In genomic region chr16:23452221-23452571, GRCh38 we compare ENCODE assay signal across 8 cellular contexts. TPM values are rescaled to one million over a fixed set of nuclear protein-coding genes. Genes with fewer than 3 reads are reported as not detected.
A peak's percentile ranks its signal among the peaks of the same experiment; 100 is the strongest.
DNase-seq lines count a peak whose midpoint lies in the region; ATAC-seq lines count a peak whose summit lies in the region.

No MANE protein-coding gene starts in this region.

- peak overlapping the region; percentile 98 for H3K4me3 Mint-ChIP-seq in activated T-helper 1 cell treated with anti-CD3 and anti-CD28 coated beads, Interleukin-12 subunit alpha, Interleukin-12 subunit beta, Interleukin-2, Interleukin-4 antibody, amounts not matched to agents 30 ng/mL and 10 ng/mL and 1 ng/mL, durations not matched to agents 14 hours and 24 hours and 36 hours
- H3K4me3 Mint-ChIP-seq in stimulated activated memory B cell treated with anti-CD40 and anti-IgM and Interleukin-4, amounts not matched to agents 10 μg/mL and 1 μg/mL and 100 μg/mL, for 72 hours, result peak overlapping the region; percentile 85

- in situ Hi-C loops in G401 (cut with HindIII; ENCODE audit: low sequenced_read_pairs), result no loop called here

- no peaks in the 10 kb centered on the region for H3K9me3 Mint-ChIP-seq in activated T-helper 1 cell treated with anti-CD3 and anti-CD28 coated beads, Interleukin-12 subunit alpha, Interleukin-12 subunit beta, Interleukin-2, Interleukin-4 antibody, amounts not matched to agents 30 ng/mL and 10 ng/mL and 1 ng/mL, durations not matched to agents 14 hours and 24 hours and 36 hours
- no peaks in the 10 kb centered on the region for H3K9me3 Mint-ChIP-seq in stimulated activated memory B cell treated with anti-CD40 and anti-IgM and Interleukin-4, amounts not matched to agents 10 μg/mL and 1 μg/mL and 100 μg/mL, for 72 hours

- peak overlapping the region; percentile 95 for H3K27ac Mint-ChIP-seq in activated T-helper 1 cell treated with anti-CD3 and anti-CD28 coated beads, Interleukin-12 subunit alpha, Interleukin-12 subunit beta, Interleukin-2, Interleukin-4 antibody, amounts not matched to agents 30 ng/mL and 10 ng/mL and 1 ng/mL, durations not matched to agents 14 hours and 24 hours and 36 hours
- H3K27ac Mint-ChIP-seq in stimulated activated memory B cell treated with anti-CD40 and anti-IgM and Interleukin-4, amounts not matched to agents 10 μg/mL and 1 μg/mL and 100 μg/mL, for 72 hours, result peak overlapping the region; percentile 90

- H3K27me3 Mint-ChIP-seq in activated T-helper 1 cell treated with anti-CD3 and anti-CD28 coated beads, Interleukin-12 subunit alpha, Interleukin-12 subunit beta, Interleukin-2, Interleukin-4 antibody, amounts not matched to agents 30 ng/mL and 10 ng/mL and 1 ng/mL, durations not matched to agents 14 hours and 24 hours and 36 hours (ENCODE audit: insufficient read depth), result peaks cover 1% of the 10 kb centered on the region
- H3K27me3 Mint-ChIP-seq in stimulated activated memory B cell treated with anti-CD40 and anti-IgM and Interleukin-4, amounts not matched to agents 10 μg/mL and 1 μg/mL and 100 μg/mL, for 72 hours, result no peaks in the 10 kb centered on the region

- no peaks in the 10 kb centered on the region for H3K36me3 ChIP-seq in iPS-15b (ENCODE audit: control insufficient read depth, insufficient read depth, low read length)

- intact Hi-C loops in activated T-helper 1 cell treated with anti-CD3 and anti-CD28 coated beads, Interleukin-12 subunit alpha, Interleukin-12 subunit beta, Interleukin-2, Interleukin-4 antibody, amounts not matched to agents 30 ng/mL and 10 ng/mL and 1 ng/mL, durations not matched to agents 14 hours and 24 hours and 36 hours (cut with micrococcal nuclease), result loop anchor here (1.0 to 5.0 kb wide), 4 partner anchors 17 to 225 kb away; partner anchors contain the start of genes NDUFAB1 and PLK1

- no peak for DNase-seq in activated T-helper 1 cell treated with anti-CD3 and anti-CD28 coated beads, Interleukin-12 subunit alpha, Interleukin-12 subunit beta, Interleukin-2, Interleukin-4 antibody, amounts not matched to agents 30 ng/mL and 10 ng/mL and 1 ng/mL, durations not matched to agents 14 hours and 24 hours and 36 hours (ENCODE audit: low spot score)
- DNase-seq in cortex of kidney (lab: John Stamatoyannopoulos, UW) (no peak), SHP77 treated with DMSO at 0.1 percent for 48 hours (lab: John Stamatoyannopoulos, UW) (no peak), G401 (ENCODE audit: low spot score) (no peak)

- peak overlapping the region; percentile 99 for H3K4me3 ChIP-seq in iPS-15b (ENCODE audit: low read depth, low read length)

- no peaks in the 10 kb centered on the region for H3K36me3 Mint-ChIP-seq in activated T-helper 1 cell treated with anti-CD3 and anti-CD28 coated beads, Interleukin-12 subunit alpha, Interleukin-12 subunit beta, Interleukin-2, Interleukin-4 antibody, amounts not matched to agents 30 ng/mL and 10 ng/mL and 1 ng/mL, durations not matched to agents 14 hours and 24 hours and 36 hours (ENCODE audit: low read depth)
- peaks cover 8% of the 10 kb centered on the region for H3K36me3 Mint-ChIP-seq in stimulated activated memory B cell treated with anti-CD40 and anti-IgM and Interleukin-4, amounts not matched to agents 10 μg/mL and 1 μg/mL and 100 μg/mL, for 72 hours

- H3K4me1 Mint-ChIP-seq in activated T-helper 1 cell treated with anti-CD3 and anti-CD28 coated beads, Interleukin-12 subunit alpha, Interleukin-12 subunit beta, Interleukin-2, Interleukin-4 antibody, amounts not matched to agents 30 ng/mL and 10 ng/mL and 1 ng/mL, durations not matched to agents 14 hours and 24 hours and 36 hours (ENCODE audit: low read depth), result peaks cover 30% of the 10 kb centered on the region
- H3K4me1 Mint-ChIP-seq in stimulated activated memory B cell treated with anti-CD40 and anti-IgM and Interleukin-4, amounts not matched to agents 10 μg/mL and 1 μg/mL and 100 μg/mL, for 72 hours, result peaks cover 44% of the 10 kb centered on the region

- ATAC-seq in HG02870 (IDR thresholded peaks at IDR 0.05; ENCODE audit: unreplicated experiment) (peak; percentile 11), HG03457 (IDR thresholded peaks at IDR 0.05; ENCODE audit: unreplicated experiment) (no peak)
- ATAC-seq in stimulated activated memory B cell treated with anti-CD40 and anti-IgM and Interleukin-4, amounts not matched to agents 10 μg/mL and 1 μg/mL and 100 μg/mL, for 72 hours, result peak; percentile 4

- no peaks in the 10 kb centered on the region for H3K4me1 ChIP-seq in iPS-15b (ENCODE audit: control insufficient read depth, insufficient read depth, low read length)

- H3K9me3 ChIP-seq in iPS-15b (ENCODE audit: control insufficient read depth, insufficient read depth, low read length), result no peaks in the 10 kb centered on the region

- H3K9ac ChIP-seq in iPS-15b (ENCODE audit: low read depth, low read length), result peak overlapping the region; percentile 26

- no peaks in the 10 kb centered on the region for H3K27me3 ChIP-seq in iPS-15b (ENCODE audit: control insufficient read depth, insufficient read depth, low read length)

RNA-seq across cellular contexts. Expression of gene COG7, which starts 0.8 kb away (rescaled TPM):
- 23.5 and 24.1 TPM in 2 replicates for total RNA-seq in activated T-helper 1 cell treated with anti-CD3 and anti-CD28 coated beads, Interleukin-12 subunit alpha, Interleukin-12 subunit beta, Interleukin-2, Interleukin-4 antibody, amounts not matched to agents 30 ng/mL and 10 ng/mL and 1 ng/mL, durations not matched to agents 14 hours and 24 hours and 36 hours
- 13.3 and 16.4 TPM in 2 replicates for total RNA-seq in G401 (2014; rRNA removed; shearing (Covaris generic))

RNA-seq across cellular contexts. Expression of gene GGA2, which starts 58.1 kb away (rescaled TPM):
- 106 and 112 TPM in 2 replicates for total RNA-seq in activated T-helper 1 cell treated with anti-CD3 and anti-CD28 coated beads, Interleukin-12 subunit alpha, Interleukin-12 subunit beta, Interleukin-2, Interleukin-4 antibody, amounts not matched to agents 30 ng/mL and 10 ng/mL and 1 ng/mL, durations not matched to agents 14 hours and 24 hours and 36 hours
- 54.8 and 56.2 TPM in 2 replicates for total RNA-seq in G401 (2014; rRNA removed; shearing (Covaris generic))
